In genomic region chr22:37676691-37677627, GRCh38 we compare ENCODE assay signal across 1 cellular context.
TF ChIP-seq lines count a peak whose summit lies in the region.

No MANE protein-coding gene starts in this region.

TF ChIP-seq in K562, 482 proteins besides CTCF, POLR2A, EP300 and RAD21 (continued from another document):
- TF ChIP-seq PBX2 (CRISPR knock-in tag; IDR thresholded peaks at IDR 0.05; ENCODE audit: low read depth) (no peak), PBX2 (tag; conservative IDR thresholded peaks at IDR 0.05; ENCODE audit: low read depth) (no peak), CREM (IDR thresholded peaks at IDR 0.05; ENCODE audit: low read depth) (peak; percentile 80), SMARCE1 (IDR thresholded peaks at IDR 0.05) (peak; percentile 51; the same call in 1 of the 2 replicates), ZNF24 (IDR thresholded peaks at IDR 0.05) (peak; percentile 99), ZNF766 (CRISPR knock-in tag; conservative IDR thresholded peaks at IDR 0.05) (peak; percentile 78), TFAM (CRISPR knock-in tag; conservative IDR thresholded peaks at IDR 0.05) (no peak), NCOA1 (IDR thresholded peaks at IDR 0.05; ENCODE audit: low read depth) (0 out of 2 replicates have a peak, but pooled peaks have one; percentile 37), NFE2 (IDR thresholded peaks at IDR 0.05; ENCODE audit: low read depth) (peak; percentile 50), RCOR1 (IDR thresholded peaks at IDR 0.05; ENCODE audit: borderline replicate concordance in 1 of 2, low read depth in 2 of 2, low read length in 2 of 2) (peak in 1 of 2 experiments; percentile 64; a peak in 1 of 4 replicates), EGR1 (conservative IDR thresholded peaks at IDR 0.05) (peak; percentile 98), ZBTB17 (CRISPR knock-in tag; IDR thresholded peaks at IDR 0.05) (no peak), TEAD2 (tag; IDR thresholded peaks at IDR 0.05) (no peak), SMARCA4 (IDR thresholded peaks at IDR 0.05) (peak; percentile 59; the same call in 1 of the 2 replicates), ZKSCAN1 (IDR thresholded peaks at IDR 0.05; ENCODE audit: low read depth, low read length) (no peak), FOS (IDR thresholded peaks at IDR 0.05; ENCODE audit: extremely low read depth, insufficient read length) (peak; percentile 30), MNT (conservative IDR thresholded peaks at IDR 0.05) (peak; percentile 17 to 69; a peak in 3 of 4 replicates), SMAD1 (IDR thresholded peaks at IDR 0.05; ENCODE audit: low read depth, low read length, partially characterized antibody) (no peak), NCOR1 (IDR thresholded peaks at IDR 0.05) (peak; percentile 57; the same call in 1 of the 2 replicates), ZNF324 (CRISPR knock-in tag; IDR thresholded peaks at IDR 0.05) (no peak), CHD2 (IDR thresholded peaks at IDR 0.05; ENCODE audit: low read depth, low read length) (0 out of 2 replicates have a peak, but pooled peaks have one; percentile 13), FOSL1 (tag; conservative IDR thresholded peaks at IDR 0.05) (peak; percentile 95), NKRF (IDR thresholded peaks at IDR 0.05; ENCODE audit: borderline replicate concordance) (peak; percentile 67; the same call in 1 of the 2 replicates), TAF1 (IDR thresholded peaks at IDR 0.05; ENCODE audit: control insufficient read depth, extremely low read depth, insufficient read depth, low read length, severe bottlenecking) (peak; percentile 33), PRDM10 (IDR thresholded peaks at IDR 0.05; ENCODE audit: partially characterized antibody) (peak; percentile 83), L3MBTL2 (IDR thresholded peaks at IDR 0.05) (peak; percentile 81), ZBTB2 (IDR thresholded peaks at IDR 0.05) (no peak), TRIM28 (IDR thresholded peaks at IDR 0.05) (no peak), CBFA2T3 (IDR thresholded peaks at IDR 0.05) (peak; percentile 58), ZBTB7A (IDR thresholded peaks at IDR 0.05; ENCODE audit: borderline replicate concordance, control insufficient read depth, low read depth, low read length) (peak; percentile 99), TEAD1 (CRISPR knock-in tag; IDR thresholded peaks at IDR 0.05) (no peak), NFRKB (IDR thresholded peaks at IDR 0.05; ENCODE audit: low read depth) (0 out of 2 replicates have a peak, but pooled peaks have one; percentile 30), POLR2H (tag; IDR thresholded peaks at IDR 0.05; ENCODE audit: low read depth) (0 out of 2 replicates have a peak, but pooled peaks have one; percentile 25), CHD4 (IDR thresholded peaks at IDR 0.05; ENCODE audit: insufficient read depth, insufficient replicate concordance, low read depth, low read length, poor library complexity, severe bottlenecking) (no peak), ZMIZ1 (IDR thresholded peaks at IDR 0.05; ENCODE audit: low read depth in 2 of 2, low read length in 2 of 2) (0 out of 4 replicates have a peak, but pooled peaks of 1 of the 2 experiments have one; percentile 10), THRAP3 (IDR thresholded peaks at IDR 0.05; ENCODE audit: borderline replicate concordance) (no peak), CBFA2T2 (conservative IDR thresholded peaks at IDR 0.05) (peak; percentile 34; the same call in 1 of the 2 replicates), SMARCC2 (IDR thresholded peaks at IDR 0.05; ENCODE audit: low read depth) (no peak), HOXB6 (CRISPR knock-in tag; IDR thresholded peaks at IDR 0.05; ENCODE audit: borderline replicate concordance) (no peak), NR2C2 (CRISPR knock-in tag; IDR thresholded peaks at IDR 0.05) (no peak), NR2C2 (tag; IDR thresholded peaks at IDR 0.05) (peak; percentile 40; the same call in 1 of the 2 replicates), JUN (IDR thresholded peaks at IDR 0.05; ENCODE audit: borderline replicate concordance, low read depth, low read length) (peak; percentile 80), JUN (CRISPR knock-in tag; IDR thresholded peaks at IDR 0.05; ENCODE audit: borderline replicate concordance) (no peak)
